8 cellular contexts compared by ENCODE assay signal in the genomic region with DNA sequence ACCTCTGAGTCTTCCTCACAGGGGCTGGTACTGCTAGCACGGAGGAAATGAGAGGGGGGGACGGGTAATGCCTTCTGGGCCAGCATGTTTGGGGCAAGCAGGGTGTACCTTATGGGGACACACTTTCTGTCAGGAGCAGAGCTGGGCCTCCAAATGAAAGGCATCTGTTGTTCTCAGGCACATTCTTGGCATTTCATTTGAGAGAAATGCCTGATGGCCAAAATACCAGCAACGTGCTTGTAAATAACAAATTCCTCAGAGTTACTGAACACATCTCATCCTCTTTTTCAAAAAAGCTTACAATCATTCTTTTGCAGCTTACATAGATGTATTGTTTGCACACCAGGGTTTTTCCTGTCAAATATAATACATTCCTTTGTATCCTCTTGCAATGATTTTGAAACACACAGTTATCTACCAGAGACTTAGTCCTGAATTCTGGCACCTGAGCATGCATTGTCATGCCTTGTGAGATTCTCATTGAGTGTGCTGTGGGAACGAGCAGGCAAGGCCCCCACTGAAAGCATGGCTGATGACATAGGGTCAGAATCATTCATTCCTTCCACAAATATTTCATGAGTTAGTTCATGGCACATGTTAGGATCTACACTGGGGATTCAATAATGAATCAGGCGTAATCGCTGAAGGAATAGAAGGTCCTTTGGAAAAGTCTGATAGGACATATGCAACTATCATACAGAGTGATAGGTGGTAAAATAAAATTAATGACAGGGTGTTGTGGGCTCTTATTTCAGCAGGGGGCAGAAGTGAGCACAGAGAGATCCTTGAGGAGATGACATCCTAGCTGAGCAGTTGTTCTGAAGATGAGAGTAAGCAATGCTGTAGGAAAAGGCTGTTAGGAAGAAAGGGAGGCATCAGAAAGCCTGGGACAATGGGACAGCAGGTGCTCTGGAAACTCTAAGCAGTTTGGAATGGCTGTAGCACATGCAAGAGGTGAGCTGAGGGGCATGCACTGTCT.
DNase-seq lines count a peak whose midpoint lies in the region; TF ChIP-seq lines count a peak whose summit lies in the region.

No MANE protein-coding gene starts in this region.

- TF ChIP-seq CTCF in fibroblast of mammary gland (conservative IDR thresholded peaks at IDR 0.05; ENCODE audit: control insufficient read depth, insufficient read depth, low read depth, low read length) = peak; percentile 60
- peak; percentile 58 for TF ChIP-seq CTCF in retinal pigment epithelial cell (conservative IDR thresholded peaks at IDR 0.05; ENCODE audit: low read depth, low read length)

- DNase-seq in NCI-H82 (lab: John Stamatoyannopoulos, UW) (peak; percentile 1), NCI-H82 treated with DMSO at 0.1 percent for 48 hours (lab: John Stamatoyannopoulos, UW; ENCODE audit: unreplicated experiment) (no peak), NT2/D1 (ENCODE audit: low read depth, low spot score) (peak; percentile 43), fibroblast of mammary gland (ENCODE audit: low read depth) (peak; percentile 58), retinal pigment epithelial cell (ENCODE audit: low read depth) (peak; percentile 73), HK-2 (ENCODE audit: unreplicated experiment) (no peak)
- no peak for DNase-seq in activated effector memory CD4-positive, alpha-beta T cell treated with anti-CD3 and anti-CD28 coated beads, Interleukin-2, amount 50 U/mL, for 16 hours
- no peak for DNase-seq in activated CD8-positive, alpha-beta memory T cell treated with anti-CD3 and anti-CD28 coated beads, Interleukin-2, amount 50 U/mL, for 48 hours

- no peak overlapping the region for H3K9ac ChIP-seq in NT2/D1 (ENCODE audit: insufficient read length, low read depth)

- peaks cover 8% of the 10 kb centered on the region for H3K9me3 ChIP-seq in NT2/D1 (ENCODE audit: insufficient read depth, low read length)

- no peaks in the 10 kb centered on the region for H3K27me3 ChIP-seq in NT2/D1 (ENCODE audit: insufficient read depth, insufficient read length)

- H3K4me3 ChIP-seq in NT2/D1 (ENCODE audit: insufficient read length, low read depth) = no peak overlapping the region
- no peak overlapping the region for H3K4me3 ChIP-seq in fibroblast of mammary gland (ENCODE audit: control insufficient read depth, low read depth, low read length)
- H3K4me3 ChIP-seq in retinal pigment epithelial cell (ENCODE audit: low read length) = no peak overlapping the region

- peaks cover 4% of the 10 kb centered on the region for H3K4me1 ChIP-seq in NT2/D1 (ENCODE audit: insufficient read depth, insufficient read length)

- no peaks in the 10 kb centered on the region for H3K36me3 ChIP-seq in NT2/D1 (ENCODE audit: insufficient read depth, insufficient read length, low read length)

Comparison
In these comparisons a context has a peak if more than half of its experiments do, and no peak if none do; other contexts are left out.
1. DNase-seq: peak in NCI-H82 (single experiment), NT2/D1 (single experiment), fibroblast of mammary gland (single experiment) and retinal pigment epithelial cell (single experiment); none in NCI-H82 treated with DMSO at 0.1 percent for 48 hours (single experiment), HK-2 (single experiment), activated effector memory CD4-positive, alpha-beta T cell treated with anti-CD3 and anti-CD28 coated beads, Interleukin-2, amount 50 U/mL, for 16 hours (single experiment) and activated CD8-positive, alpha-beta memory T cell treated with anti-CD3 and anti-CD28 coated beads, Interleukin-2, amount 50 U/mL, for 48 hours (single experiment).